In genomic region chr6:67630146-67630545, GRCh38 we compare ENCODE assay signal across 11 cellular contexts.
DNase-seq lines count a peak whose midpoint lies in the region; ATAC-seq and TF ChIP-seq lines count a peak whose summit lies in the region.
"Had no signal": no experiment of that assay in that cellular context is flagged by ENCODE, and none has a peak within 500 bp of the region (broad histone marks: within the 10 kb centered on the region; RNA-seq: fewer than 3 reads in every experiment).

No MANE protein-coding gene starts in this region.

- TF ChIP-seq POLR2A in IMR-90 (IDR thresholded peaks at IDR 0.05; ENCODE audit: low read depth, low read length), result no peak
- TF ChIP-seq POLR2A in uterus (IDR thresholded peaks at IDR 0.05), result no peak
- TF ChIP-seq POLR2A in transverse colon (IDR thresholded peaks at IDR 0.05), result no peak

- in situ Hi-C loops in IMR-90 (cut with MboI; ENCODE audit: low sequenced_read_pairs) (no loop called here), transverse colon (cut with MboI; ENCODE audit: low pct_ligation_motif_present in 1 of 4, low pct_unique_long_range_greater_than_20kb in 1 of 4, low sequenced_read_pairs in 3 of 4) (no loop called here)

- H3K18ac ChIP-seq in IMR-90 (ENCODE audit: low read depth, low read length), result no peak overlapping the region

- H2AFZ ChIP-seq in IMR-90 (replicated peaks; ENCODE audit: low read length, poor library complexity) (no peak overlapping the region), SU-DHL-6 (ENCODE audit: low read depth, low read length, severe bottlenecking) (peak overlapping the region; percentile 59)

- POLR2A ChIA-PET in IMR-90 (lab: Charles Lee; ENCODE audit: unreplicated experiment), result no interaction called here

- no peak for TF ChIP-seq RAD21 in IMR-90 (IDR thresholded peaks at IDR 0.05; ENCODE audit: low read length)

- H3K4me2 ChIP-seq in IMR-90 (ENCODE audit: low read depth, low read length) (no peak overlapping the region), SU-DHL-6 (ENCODE audit: low read depth, low read length, poor library complexity, severe bottlenecking) (peak overlapping the region; percentile 19)

- ATAC-seq in IMR-90 (ENCODE audit: low read depth), result peak; percentile 92
- ATAC-seq: activated naive CD4-positive, alpha-beta T cell treated with anti-CD3 and anti-CD28 coated beads, Interleukin-2, amount 50 U/mL, for 72 hours; foreskin keratinocyte had no signal

- H3K27me3 ChIP-seq in IMR-90 (ENCODE audit: control insufficient read depth, insufficient read depth, low read length), result no peaks in the 10 kb centered on the region
- no peaks in the 10 kb centered on the region for H3K27me3 ChIP-seq in SU-DHL-6 (ENCODE audit: low read length)
- no peaks in the 10 kb centered on the region for H3K27me3 ChIP-seq in uterus
- H3K27me3 ChIP-seq in transverse colon, result no peaks in the 10 kb centered on the region
- H3K27me3 ChIP-seq: foreskin keratinocyte had no signal

- no peaks in the 10 kb centered on the region for H3F3A ChIP-seq in SU-DHL-6 (ENCODE audit: insufficient read depth)

- no TSS peak for BruUV-seq in IMR-90 (replicated peaks; lab: Mats Ljungman, UMichigan)

- H4K91ac ChIP-seq in IMR-90 (ENCODE audit: insufficient read depth, low read depth, low read length), result no peak overlapping the region

- no peak overlapping the region for H2AK5ac ChIP-seq in IMR-90 (ENCODE audit: low read depth, low read length)

- no peak overlapping the region for H2AK9ac ChIP-seq in IMR-90 (replicated peaks; ENCODE audit: low read depth, low read length, poor library complexity)

- H3K9me3 ChIP-seq in IMR-90 (ENCODE audit: control insufficient read depth, insufficient read depth, low read length), result no peaks in the 10 kb centered on the region
- peaks cover 1% of the 10 kb centered on the region; the same call in 1 of the 2 replicates for H3K9me3 ChIP-seq in SU-DHL-6 (ENCODE audit: insufficient read depth, low read length)
- no peaks in the 10 kb centered on the region for H3K9me3 ChIP-seq in uterus
- peaks cover 0 to 3% of the 10 kb centered on the region in 2 donors for H3K9me3 ChIP-seq in transverse colon

- H3K14ac ChIP-seq in IMR-90 (replicated peaks; ENCODE audit: low read depth, low read length), result no peak overlapping the region

- H3K9ac ChIP-seq in IMR-90 (ENCODE audit: low read depth, low read length) (no peak overlapping the region), SU-DHL-6 (ENCODE audit: low read length) (no peak overlapping the region)

- no peak overlapping the region for H2BK120ac ChIP-seq in IMR-90 (ENCODE audit: low read depth, low read length)

- TF ChIP-seq EP300 in transverse colon (IDR thresholded peaks at IDR 0.05; ENCODE audit: low read depth), result no peak

- H3K9me1 ChIP-seq in IMR-90 (ENCODE audit: insufficient read depth, low read length), result no peaks in the 10 kb centered on the region

- CTCF ChIA-PET in IMR-90 (lab: Yijun Ruan, JAX), result no interaction called here

- no peak overlapping the region for H2BK20ac ChIP-seq in IMR-90 (ENCODE audit: low read depth, low read length)

- H2BK5ac ChIP-seq in IMR-90 (ENCODE audit: low read depth, low read length, poor library complexity, severe bottlenecking), result no peak overlapping the region

- no peak overlapping the region for H2BK15ac ChIP-seq in IMR-90 (ENCODE audit: low read depth, low read length)

- H4K5ac ChIP-seq in IMR-90 (ENCODE audit: low read depth, low read length), result no peak overlapping the region

- no peaks in the 10 kb centered on the region for H3K9me2 ChIP-seq in SU-DHL-6 (replicated peaks; ENCODE audit: insufficient read depth, low read length)

- intact Hi-C loops in IMR-90 (cut with micrococcal nuclease), result no loop called here
- intact Hi-C loops in uterus (cut with DNase I; ENCODE audit: low total_unique reads), result no loop called here
- intact Hi-C loops in transverse colon (cut with DNase I; ENCODE audit: low total_unique reads), result no loop called here

- no peaks in the 10 kb centered on the region for H3K79me1 ChIP-seq in IMR-90 (ENCODE audit: low read depth in 1 of 2, low read length in 2 of 2)

- H3K23ac ChIP-seq in IMR-90 (ENCODE audit: low read depth, low read length), result no peak overlapping the region

- H3K79me2 ChIP-seq in SU-DHL-6 (ENCODE audit: insufficient read depth, low read length), result no peaks in the 10 kb centered on the region

- no peak overlapping the region for H4K8ac ChIP-seq in IMR-90 (ENCODE audit: low read depth in 2 of 2, low read length in 2 of 2)

- H3K36me3 ChIP-seq in IMR-90 (ENCODE audit: control insufficient read depth, insufficient read depth, low read length), result no peaks in the 10 kb centered on the region
- no peaks in the 10 kb centered on the region for H3K36me3 ChIP-seq in SU-DHL-6 (ENCODE audit: low read length)
- no peaks in the 10 kb centered on the region for H3K36me3 ChIP-seq in uterus
- no peaks in the 10 kb centered on the region for H3K36me3 ChIP-seq in transverse colon

- H3K56ac ChIP-seq in IMR-90 (ENCODE audit: extremely low read depth, insufficient read depth, low read length), result no peak overlapping the region

- DNase-seq in IMR-90, result peak; percentile 74
- DNase-seq in fibroblast of the aortic adventitia (ENCODE audit: low read depth), result peak; percentile 99
- peak; percentile 68 for DNase-seq in stromal cell of bone marrow (ENCODE audit: low read depth)
- no peak for DNase-seq in T-helper 9 cell
- DNase-seq in uterus, result no peak
- DNase-seq in transverse colon, result no peak
- DNase-seq: activated CD4-positive, alpha-beta T cell treated with anti-CD3 and anti-CD28 coated beads for 1 hour; foreskin keratinocyte; NCI-H748 treated with DMSO at 0.1 percent for 48 hours had no signal

- no peak overlapping the region for H3K4me3 ChIP-seq in IMR-90 (ENCODE audit: insufficient read depth, low read depth, low read length)
- H3K4me3 ChIP-seq in SU-DHL-6 (ENCODE audit: insufficient read depth, low read length, poor library complexity, severe bottlenecking), result no peak overlapping the region
- H3K4me3 ChIP-seq in fibroblast of the aortic adventitia (ENCODE audit: low read depth, low read length), result no peak overlapping the region
- no peak overlapping the region for H3K4me3 ChIP-seq in uterus
- no peak overlapping the region for H3K4me3 ChIP-seq in transverse colon

- H3K4ac ChIP-seq in IMR-90 (ENCODE audit: low read depth, low read length), result no peak overlapping the region

- 0% methylated on average over 1 of the region's 2 CpGs; no CpG with 5 or more reads in 1 of the 2 experiments for WGBS in IMR-90 (ENCODE audit: extremely low coverage in 2 of 2, insufficient read length in 1 of 2), 2 experiments
- 33 to 60% methylated on average over 1 to 2 of the region's 2 CpGs for WGBS in transverse colon (ENCODE audit: low coverage in 1 of 2), 2 donors

- no peaks in the 10 kb centered on the region for H4K20me1 ChIP-seq in IMR-90 (ENCODE audit: insufficient read depth, low read length)
- H4K20me1 ChIP-seq in SU-DHL-6 (ENCODE audit: low read depth, low read length), result no peaks in the 10 kb centered on the region

- H3K27ac ChIP-seq in IMR-90 (ENCODE audit: insufficient read depth, low read length) (no peak overlapping the region), SU-DHL-6 (ENCODE audit: low read depth, low read length) (no peak overlapping the region), uterus (no peak overlapping the region), transverse colon (no peak overlapping the region)
- H3K27ac ChIP-seq: foreskin keratinocyte had no signal

- dilution Hi-C loops in IMR-90 (cut with HindIII; ENCODE audit: low sequenced_read_pairs, unreplicated experiment), result no loop called here

- no peak for TF ChIP-seq CTCF in IMR-90 (conservative IDR thresholded peaks at IDR 0.05; ENCODE audit: low read depth, low read length)
- no peak for TF ChIP-seq CTCF in SU-DHL-6 (IDR thresholded peaks at IDR 0.05; ENCODE audit: insufficient read depth, low read length, poor library complexity, severe bottlenecking)
- TF ChIP-seq CTCF in fibroblast of the aortic adventitia (IDR thresholded peaks at IDR 0.05; ENCODE audit: insufficient read depth, low read length), result no peak
- TF ChIP-seq CTCF in uterus (IDR thresholded peaks at IDR 0.05), result no peak
- TF ChIP-seq CTCF in transverse colon (IDR thresholded peaks at IDR 0.05), result no peak

- H3K4me1 ChIP-seq in IMR-90 (ENCODE audit: control insufficient read depth, insufficient read depth, low read length), result no peaks in the 10 kb centered on the region
- no peaks in the 10 kb centered on the region for H3K4me1 ChIP-seq in uterus
- no peaks in the 10 kb centered on the region for H3K4me1 ChIP-seq in transverse colon
- H3K4me1 ChIP-seq: foreskin keratinocyte had no signal

TF ChIP-seq in IMR-90, 13 proteins besides CTCF, POLR2A, EP300 and RAD21:
- TF ChIP-seq FOS (IDR thresholded peaks at IDR 0.05; ENCODE audit: low read depth, low read length) (peak; percentile 40; the same call in 1 of the 2 replicates), ELK1 (IDR thresholded peaks at IDR 0.05; ENCODE audit: borderline replicate concordance, low read depth, low read length) (no peak)
TF ChIP-seq in IMR-90: peak in this region for 1.

Comparison
In these comparisons a context has a peak if more than half of its experiments do, and no peak if none do; other contexts are left out.
1. DNase-seq: peak in IMR-90 (single experiment), fibroblast of the aortic adventitia (single experiment) and stromal cell of bone marrow (single experiment); none in T-helper 9 cell (single experiment), uterus (0 of 2) and transverse colon (single experiment).